ENCODE assay signal across 9 cellular contexts in genomic region chr7:28179081-28180030, GRCh38. TPM values are rescaled to one million over a fixed set of nuclear protein-coding genes. Genes with fewer than 3 reads are reported as not detected.
A peak's percentile ranks its signal among the peaks of the same experiment; 100 is the strongest.
DNase-seq lines count a peak whose midpoint lies in the region; ATAC-seq and TF ChIP-seq lines count a peak whose summit lies in the region.
"Had no signal": no experiment of that assay in that cellular context is flagged by ENCODE, and none has a peak within 500 bp of the region (broad histone marks: within the 10 kb centered on the region; RNA-seq: fewer than 3 reads in every experiment).

No MANE protein-coding gene starts in this region.

- H3K4me1 ChIP-seq in duodenal mucosa (ENCODE audit: control insufficient read depth in 1 of 2, insufficient read depth in 2 of 2, low read length in 2 of 2) (peaks cover 11 to 13% of the 10 kb centered on the region in 2 donors), lung (ENCODE audit: control insufficient read depth in 2 of 2, insufficient read depth in 2 of 2, low read length in 2 of 2) (peaks cover 3 to 4% of the 10 kb centered on the region in 2 donors)

- no peaks in the 10 kb centered on the region for H3K9me3 ChIP-seq in duodenal mucosa (ENCODE audit: control insufficient read depth in 1 of 2, low read length in 2 of 2)
- H3K9me3 ChIP-seq in lung (ENCODE audit: control insufficient read depth in 2 of 2, insufficient read depth in 1 of 2, low read length in 1 of 2): no peaks in the 10 kb centered on the region

- H3K36me3 ChIP-seq in duodenal mucosa (ENCODE audit: control insufficient read depth in 1 of 2, insufficient read depth in 2 of 2, low read length in 2 of 2) (no peaks in the 10 kb centered on the region), lung (ENCODE audit: control insufficient read depth in 2 of 2, insufficient read depth in 2 of 2, low read length in 2 of 2) (peaks cover 0 to 2% of the 10 kb centered on the region in 2 donors)

- DNase-seq in DMS79 treated with DMSO at 0.1 percent for 48 hours (lab: John Stamatoyannopoulos, UW) (peak; percentile 29), DMS79 (lab: John Stamatoyannopoulos, UW) (no peak), NCI-H2196 (lab: John Stamatoyannopoulos, UW; ENCODE audit: unreplicated experiment) (peak; percentile 66), lung (ENCODE audit: low spot score) (peak; percentile 76)
- peak; percentile 76 for DNase-seq in activated CD4-positive, alpha-beta T cell treated with anti-CD3 and anti-CD28 coated beads, Interleukin-2, amount 50 U/mL, for 1 hour
- DNase-seq in stimulated activated CD4-positive, alpha-beta T cell treated with anti-CD3 and anti-CD28 coated beads, TNF-alpha, amount 100 ng/mL, for 24 hours (ENCODE audit: low read depth in 3 of 3): peak; percentile 31 to 63 (median 43)

- peak overlapping the region; percentile 24 to 44 for H3K9ac ChIP-seq in duodenal mucosa (ENCODE audit: low read depth in 1 of 2, low read length in 2 of 2)

- H3K27me3 ChIP-seq in duodenal mucosa (ENCODE audit: control insufficient read depth in 1 of 2, insufficient read depth in 2 of 2, low read length in 2 of 2): peaks cover 0 to 5% of the 10 kb centered on the region in 2 donors
- H3K27me3 ChIP-seq in lung (ENCODE audit: control insufficient read depth, insufficient read depth): no peaks in the 10 kb centered on the region

- ATAC-seq in HG02852 (IDR thresholded peaks at IDR 0.05; ENCODE audit: unreplicated experiment) (peak; percentile 73), lung (ENCODE audit: insufficient read depth, low FRiP score) (peak; percentile 90)

- WGBS in lung, 2 donors: 2 to 7% methylated on average over 39 to 97 of the region's 97 CpGs

- no peak for TF ChIP-seq CTCF in lung (IDR thresholded peaks at IDR 0.05; ENCODE audit: control extremely low read depth, extremely low read depth)

- H3K4me3 ChIP-seq in duodenal mucosa (ENCODE audit: low read depth in 1 of 2, low read length in 2 of 2): peak overlapping the region; percentile 67 to 74
- H3K4me3 ChIP-seq in lung: peak overlapping the region; percentile 72

- H3K27ac ChIP-seq in duodenal mucosa (ENCODE audit: low read depth, low read length) (no peak overlapping the region), lung (ENCODE audit: low read depth in 1 of 2, low read length in 1 of 2) (peak overlapping the region; percentile 88 to 91)
- H3K27ac ChIP-seq: 22Rv1 had no signal

RNA-seq across cellular contexts. Expression of gene JAZF1, which starts 1.2 kb away (rescaled TPM):
- total RNA-seq in lung: 10 to 100 TPM; 14.6 to 16.5 TPM
- polyA plus RNA-seq in lung: 1 to 10 TPM; 5.2 to 6.9 TPM
